1 cellular context compared by ENCODE assay signal in genomic region chr12:47190905-47191304, GRCh38.
TF ChIP-seq lines count a peak whose summit lies in the region.

No MANE protein-coding gene starts in this region.

TF ChIP-seq in K562, 482 proteins besides CTCF, POLR2A, EP300 and RAD21 (continued from another document):
- TF ChIP-seq CUX1 (CRISPR knock-in tag; IDR thresholded peaks at IDR 0.05) = no peak
